Comparison of ENCODE assay signal across 1 cellular context in the genomic region with DNA sequence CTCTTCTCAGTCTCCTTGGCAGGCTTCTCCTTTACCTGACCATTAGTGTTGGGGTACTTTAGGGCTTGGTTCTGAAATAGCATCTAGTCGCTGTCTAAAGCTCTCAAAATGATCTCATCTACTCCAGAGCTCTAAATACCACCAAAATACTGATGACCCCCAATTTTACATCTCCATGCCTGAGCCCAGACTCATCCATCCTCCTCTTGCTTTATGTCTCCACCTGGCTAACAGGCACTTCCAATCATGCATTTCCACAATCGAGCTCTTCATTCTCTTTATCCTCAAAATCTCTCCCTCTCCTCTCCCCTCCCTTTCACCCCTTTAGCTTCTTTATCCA.
TF ChIP-seq lines count a peak whose summit lies in the region.

No MANE protein-coding gene starts in this region.

TF ChIP-seq in K562, 482 proteins besides CTCF, POLR2A, EP300 and RAD21:
- TF ChIP-seq ZBTB8A (IDR thresholded peaks at IDR 0.05; ENCODE audit: partially characterized antibody) = no peak
- TF ChIP-seq, protein P1, sequence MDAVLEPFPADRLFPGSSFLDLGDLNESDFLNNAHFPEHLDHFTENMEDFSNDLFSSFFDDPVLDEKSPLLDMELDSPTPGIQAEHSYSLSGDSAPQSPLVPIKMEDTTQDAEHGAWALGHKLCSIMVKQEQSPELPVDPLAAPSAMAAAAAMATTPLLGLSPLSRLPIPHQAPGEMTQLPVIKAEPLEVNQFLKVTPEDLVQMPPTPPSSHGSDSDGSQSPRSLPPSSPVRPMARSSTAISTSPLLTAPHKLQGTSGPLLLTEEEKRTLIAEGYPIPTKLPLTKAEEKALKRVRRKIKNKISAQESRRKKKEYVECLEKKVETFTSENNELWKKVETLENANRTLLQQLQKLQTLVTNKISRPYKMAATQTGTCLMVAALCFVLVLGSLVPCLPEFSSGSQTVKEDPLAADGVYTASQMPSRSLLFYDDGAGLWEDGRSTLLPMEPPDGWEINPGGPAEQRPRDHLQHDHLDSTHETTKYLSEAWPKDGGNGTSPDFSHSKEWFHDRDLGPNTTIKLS (IDR thresholded peaks at IDR 0.05; ENCODE audit: borderline replicate concordance, low read depth) = no peak
